Comparison of ENCODE assay signal across 14 cellular contexts in the genomic region with DNA sequence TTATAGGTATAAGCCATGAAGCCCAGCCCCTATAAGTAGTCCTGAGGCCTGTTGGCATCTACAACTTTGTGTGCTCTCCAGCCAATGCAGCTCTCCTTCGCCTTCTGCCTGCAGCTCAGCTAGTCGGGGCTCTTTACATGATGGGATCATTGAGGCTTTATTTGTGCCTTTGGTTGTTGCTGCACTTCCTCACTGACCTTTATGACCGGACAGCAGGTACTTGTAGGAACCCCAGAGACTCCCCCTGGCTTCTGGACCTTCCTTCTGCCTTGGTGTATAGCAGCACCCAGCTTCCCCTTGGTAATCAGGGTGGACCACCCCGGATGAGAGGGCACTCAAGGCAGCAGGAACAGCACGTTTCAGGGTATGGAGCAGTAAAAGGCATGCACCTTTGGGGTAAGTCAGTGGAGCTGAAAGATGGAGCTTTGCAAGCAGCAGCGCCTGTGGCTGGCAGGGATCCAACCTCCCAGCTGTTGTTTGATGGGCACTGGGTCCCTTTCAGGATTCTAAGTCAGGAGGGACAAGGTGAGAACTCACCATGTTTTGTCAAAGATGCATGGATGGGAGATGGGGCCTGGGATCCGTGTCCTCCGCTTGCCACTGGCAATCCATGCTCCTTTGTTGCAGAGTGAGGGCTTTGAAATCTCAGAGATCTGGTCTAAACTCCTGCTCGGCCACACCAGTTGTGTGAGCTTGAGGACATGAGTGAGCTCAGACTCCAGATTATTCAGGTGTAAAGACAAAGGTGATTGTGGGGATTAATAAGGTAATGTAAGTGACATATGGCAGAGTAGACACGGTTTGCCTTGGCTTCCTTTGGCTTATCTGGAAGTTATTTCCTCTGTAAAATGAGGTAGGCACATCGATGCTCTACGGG.
DNase-seq lines count a peak whose midpoint lies in the region; TF ChIP-seq lines count a peak whose summit lies in the region.
"Had no signal": no experiment of that assay in that cellular context is flagged by ENCODE, and none has a peak within 500 bp of the region (broad histone marks: within the 10 kb centered on the region; RNA-seq: fewer than 3 reads in every experiment).

No MANE protein-coding gene starts in this region.

- H3K9me3 Mint-ChIP-seq in activated naive CD4-positive, alpha-beta T cell treated with anti-CD3 and anti-CD28 coated beads for 36 hours = no peaks in the 10 kb centered on the region
- no peaks in the 10 kb centered on the region for H3K9me3 Mint-ChIP-seq in endodermal cell
- H3K9me3 Mint-ChIP-seq: CD8-positive, alpha-beta T cell had no signal

- H3K27ac Mint-ChIP-seq in activated naive CD4-positive, alpha-beta T cell treated with anti-CD3 and anti-CD28 coated beads for 36 hours = no peak overlapping the region
- H3K27ac Mint-ChIP-seq in endodermal cell = no peak overlapping the region

- WGBS in endodermal cell (ENCODE audit: insufficient coverage in 1 of 2, insufficient read length in 1 of 2), 2 experiments = 92 to 95% methylated on average over 12 of the region's 12 CpGs
- WGBS in suprapubic skin = 91% methylated on average over 12 of the region's 12 CpGs

- H3K9me2 ChIP-seq in OCI-LY7 (ENCODE audit: insufficient read depth, low read length) = no peaks in the 10 kb centered on the region

- intact Hi-C loops in activated naive CD4-positive, alpha-beta T cell treated with anti-CD3 and anti-CD28 coated beads for 36 hours (cut with micrococcal nuclease) = loop anchor here (5.0 kb wide), 1 partner anchor 106 kb away; no protein-coding TSS in a partner anchor
- intact Hi-C loops in OCI-LY7 (cut with micrococcal nuclease; ENCODE audit: unreplicated experiment) = no loop called here

- peaks cover 6% of the 10 kb centered on the region; the same call in 1 of the 2 replicates for H3K9me3 ChIP-seq in OCI-LY7 (ENCODE audit: low read length)
- H3K9me3 ChIP-seq in endodermal cell (ENCODE audit: control insufficient read depth, low read length) = no peaks in the 10 kb centered on the region
- no peaks in the 10 kb centered on the region for H3K9me3 ChIP-seq in suprapubic skin
- H3K9me3 ChIP-seq: prostate gland had no signal

- no peak overlapping the region for H3K4me3 Mint-ChIP-seq in activated naive CD4-positive, alpha-beta T cell treated with anti-CD3 and anti-CD28 coated beads for 36 hours
- no peak overlapping the region for H3K4me3 Mint-ChIP-seq in endodermal cell
- H3K4me3 Mint-ChIP-seq: CD8-positive, alpha-beta T cell had no signal

- H3K36me3 ChIP-seq in OCI-LY7 (ENCODE audit: insufficient read depth, low read length) (no peaks in the 10 kb centered on the region), endodermal cell (ENCODE audit: control insufficient read depth, insufficient read depth, low read length) (no peaks in the 10 kb centered on the region), suprapubic skin (no peaks in the 10 kb centered on the region)
- H3K36me3 ChIP-seq: prostate gland had no signal

- H3K4me3 ChIP-seq in OCI-LY7 (ENCODE audit: low read depth, low read length, poor library complexity, severe bottlenecking) (no peak overlapping the region), endodermal cell (ENCODE audit: low read length) (no peak overlapping the region), suprapubic skin (no peak overlapping the region), foreskin fibroblast (ENCODE audit: low read depth in 1 of 2, low read length in 2 of 2) (no peak overlapping the region)
- H3K4me3 ChIP-seq: lung, prostate gland had no signal

- BruUV-seq in OCI-LY7 (replicated peaks; lab: Mats Ljungman, UMichigan) = no TSS peak

- TF ChIP-seq POLR2A in suprapubic skin (IDR thresholded peaks at IDR 0.05) = no peak

- H3K4me1 Mint-ChIP-seq in activated naive CD4-positive, alpha-beta T cell treated with anti-CD3 and anti-CD28 coated beads for 36 hours (ENCODE audit: low read depth) = peaks cover 69% of the 10 kb centered on the region
- peaks cover 4% of the 10 kb centered on the region for H3K4me1 Mint-ChIP-seq in endodermal cell

- H3K27ac ChIP-seq in OCI-LY7 (ENCODE audit: low read depth, low read length, poor library complexity, severe bottlenecking) = peak overlapping the region; percentile 97
- H3K27ac ChIP-seq in endodermal cell (ENCODE audit: low read depth, low read length) = no peak overlapping the region
- no peak overlapping the region for H3K27ac ChIP-seq in suprapubic skin
- H3K27ac ChIP-seq: prostate gland had no signal

- DNase-seq in activated naive CD4-positive, alpha-beta T cell treated with anti-CD3 and anti-CD28 coated beads for 36 hours = peak; percentile 4
- DNase-seq in activated naive CD4-positive, alpha-beta T cell treated with Interleukin-2 at 50 U/mL for 16 hours = no peak
- DNase-seq in OCI-LY7 (ENCODE audit: low spot score) = no peak
- DNase-seq in endodermal cell = peak; percentile 26
- peak; percentile 50 to 51 for DNase-seq in suprapubic skin (ENCODE audit: low spot score in 2 of 2)
- no peak for DNase-seq in NCI-H128 (lab: John Stamatoyannopoulos, UW; ENCODE audit: unreplicated experiment)
- no peak for DNase-seq in NCI-H2029 (lab: John Stamatoyannopoulos, UW)
- no peak for DNase-seq in foreskin fibroblast
- DNase-seq: NCI-H1048; OCI-M1; stimulated activated CD4-positive, alpha-beta T cell treated with anti-CD3 and anti-CD28 coated beads, Interleukin-2, amount 100 ng/mL, for 48 hours had no signal

- peak overlapping the region; percentile 35; the same call in 1 of the 2 replicates for H2AFZ ChIP-seq in OCI-LY7 (ENCODE audit: low read length)

- TF ChIP-seq EP300 in suprapubic skin (IDR thresholded peaks at IDR 0.05) = no peak

- no peaks in the 10 kb centered on the region for H3K27me3 Mint-ChIP-seq in activated naive CD4-positive, alpha-beta T cell treated with anti-CD3 and anti-CD28 coated beads for 36 hours (ENCODE audit: low read depth)
- H3K27me3 Mint-ChIP-seq in endodermal cell (ENCODE audit: insufficient read depth) = peaks cover 6% of the 10 kb centered on the region

- H3K79me2 ChIP-seq in OCI-LY7 (ENCODE audit: insufficient read depth, low read depth, low read length) = no peaks in the 10 kb centered on the region

- no peaks in the 10 kb centered on the region for H3K27me3 ChIP-seq in endodermal cell (ENCODE audit: control insufficient read depth, insufficient read depth, low read length, poor library complexity, severe bottlenecking)
- H3K27me3 ChIP-seq in suprapubic skin = no peaks in the 10 kb centered on the region

- POLR2A ChIA-PET in OCI-LY7 (lab: Charles Lee) = interaction anchor here (0.6 to 7.2 kb wide), 7 partner anchors 8 to 202 kb away, joined by 3 to 81 read pairs (median 7); no protein-coding TSS in a partner anchor

- no peaks in the 10 kb centered on the region for H3K36me3 Mint-ChIP-seq in activated naive CD4-positive, alpha-beta T cell treated with anti-CD3 and anti-CD28 coated beads for 36 hours (ENCODE audit: low read depth)
- no peaks in the 10 kb centered on the region for H3K36me3 Mint-ChIP-seq in endodermal cell (ENCODE audit: low read depth)
- H3K36me3 Mint-ChIP-seq: CD8-positive, alpha-beta T cell had no signal

- H3K4me2 ChIP-seq in OCI-LY7 (ENCODE audit: low read length) = peak overlapping the region; percentile 73

- H4K20me1 ChIP-seq in OCI-LY7 (ENCODE audit: insufficient read depth, low read length) = no peaks in the 10 kb centered on the region

- H3K4me1 ChIP-seq in OCI-LY7 (ENCODE audit: insufficient read depth, low read length, poor library complexity, severe bottlenecking) = peaks cover 76% of the 10 kb centered on the region
- H3K4me1 ChIP-seq in endodermal cell (ENCODE audit: control insufficient read depth, insufficient read depth, low read length) = peaks cover 3% of the 10 kb centered on the region
- peaks cover 36% of the 10 kb centered on the region for H3K4me1 ChIP-seq in suprapubic skin

- CTCF ChIA-PET in activated naive CD4-positive, alpha-beta T cell treated with anti-CD3 and anti-CD28 coated beads for 36 hours (lab: Charles Lee) = interaction anchor here (0.9 to 1.2 kb wide), 2 partner anchors 47 to 228 kb away, joined by 3 read pairs; no protein-coding TSS in a partner anchor
- CTCF ChIA-PET in OCI-LY7 (lab: Charles Lee; ENCODE audit: unreplicated experiment) = interaction anchor here (1.1 to 1.4 kb wide), 2 partner anchors 10 to 25 kb away, joined by 3 read pairs; no protein-coding TSS in a partner anchor

- TF ChIP-seq CTCF in OCI-LY7 (conservative IDR thresholded peaks at IDR 0.05; ENCODE audit: low read length) (no peak), endodermal cell (conservative IDR thresholded peaks at IDR 0.05) (no peak), suprapubic skin (IDR thresholded peaks at IDR 0.05) (no peak), foreskin fibroblast (IDR thresholded peaks at IDR 0.05; ENCODE audit: low read depth, low read length) (no peak)

- no peak overlapping the region for H3K9ac ChIP-seq in endodermal cell (ENCODE audit: extremely low read depth, low read length, poor library complexity, severe bottlenecking)

Comparison
In these comparisons a context has a peak if more than half of its experiments do, and no peak if none do; other contexts are left out.
1. DNase-seq: peak in activated naive CD4-positive, alpha-beta T cell treated with anti-CD3 and anti-CD28 coated beads for 36 hours (single experiment), endodermal cell (single experiment) and suprapubic skin (2 of 2); none in activated naive CD4-positive, alpha-beta T cell treated with Interleukin-2 at 50 U/mL for 16 hours (single experiment), OCI-LY7 (single experiment), NCI-H128 (single experiment), NCI-H2029 (single experiment) and foreskin fibroblast (0 of 2).